Comparison of ENCODE assay signal across 37 cellular contexts in the genomic region with DNA sequence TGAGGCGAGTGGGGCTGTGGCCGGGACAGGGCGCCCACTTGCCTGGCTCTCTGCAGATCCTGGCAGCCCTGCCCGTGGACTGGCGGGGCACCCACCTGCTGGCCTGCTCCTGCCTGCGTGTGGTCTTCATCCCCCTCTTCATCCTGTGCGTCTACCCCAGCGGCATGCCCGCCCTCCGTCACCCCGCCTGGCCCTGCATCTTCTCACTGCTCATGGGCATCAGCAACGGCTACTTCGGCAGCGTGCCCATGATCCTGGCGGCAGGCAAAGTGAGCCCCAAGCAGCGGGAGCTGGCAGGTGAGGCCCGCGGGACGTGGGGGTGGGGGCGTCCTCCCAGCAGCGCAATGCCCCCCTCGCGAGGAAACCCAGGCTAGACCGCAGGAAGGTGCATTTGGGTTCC. TPM values are rescaled to one million over a fixed set of nuclear protein-coding genes. Genes with fewer than 3 reads are reported as not detected.
DNase-seq lines count a peak whose midpoint lies in the region; ATAC-seq, FAIRE-seq and TF ChIP-seq lines count a peak whose summit lies in the region.
"Had no signal": no experiment of that assay in that cellular context is flagged by ENCODE, and none has a peak within 500 bp of the region (broad histone marks: within the 10 kb centered on the region; RNA-seq: fewer than 3 reads in every experiment).

No MANE protein-coding gene starts in this region.

- H3K27ac Mint-ChIP-seq in neural crest cell (ENCODE audit: unreplicated experiment), result peak overlapping the region; percentile 50
- H3K27ac Mint-ChIP-seq in activated T-cell treated with anti-CD3 and anti-CD28 coated beads, Interleukin-2, amount 50 U/mL, for 72 hours, result no peak overlapping the region
- H3K27ac Mint-ChIP-seq: CD14-positive monocyte; CD4-positive, alpha-beta T cell; CD4-positive, CD25-positive, alpha-beta regulatory T cell; CD8-positive, alpha-beta T cell had no signal

- no peaks in the 10 kb centered on the region for H3K4me1 ChIP-seq in HepG2 (ENCODE audit: insufficient read depth, low read length)
- no peaks in the 10 kb centered on the region for H3K4me1 ChIP-seq in right lobe of liver
- peaks cover 0 to 10% of the 10 kb centered on the region in 2 donors for H3K4me1 ChIP-seq in neuronal stem cell (ENCODE audit: control insufficient read depth in 2 of 2, insufficient read depth in 1 of 2, low read depth in 1 of 2, low read length in 2 of 2)
- H3K4me1 ChIP-seq: A549, BE2C, Caco-2 had no signal

- ATAC-seq in HepG2 (no peak), right lobe of liver (no peak)
- no peak for ATAC-seq in activated T-cell treated with anti-CD3 and anti-CD28 coated beads, Interleukin-2, amount 50 U/mL, for 72 hours (replicated peaks in 1 of 2)
- ATAC-seq: A549; CD8-positive, alpha-beta T cell had no signal

- no peak overlapping the region for H2AFZ ChIP-seq in HepG2 (ENCODE audit: low read length)
- no peak overlapping the region for H2AFZ ChIP-seq in neuronal stem cell (ENCODE audit: low read length)

- no peak overlapping the region for H3K9ac ChIP-seq in HepG2 (ENCODE audit: insufficient read depth, low read depth, low read length)
- no peak overlapping the region for H3K9ac ChIP-seq in neuronal stem cell (ENCODE audit: low read depth, low read length, poor library complexity)
- H3K9ac ChIP-seq: BLaER1; BLaER1 treated with 17β-estradiol and CSF1 and Interleukin-3, amounts not matched to agents 10 nM and 100 nM had no signal

- 96% methylated on average over 21 of the region's 24 CpGs for WGBS in HepG2 (ENCODE audit: low lambda C conversion rate)
- 91% methylated on average over 4 of the region's 24 CpGs for WGBS in right lobe of liver (ENCODE audit: insufficient coverage, low coverage, low lambda C conversion rate, missing lambda C conversion rate)
- no CpG with 5 or more reads among the region's 24 CpGs for WGBS in neuronal stem cell (ENCODE audit: extremely low coverage in 2 of 2, insufficient read length in 2 of 2, insufficient replicate concordance in 1 of 2), 2 donors

- peak overlapping the region; percentile 21 for H3K14ac ChIP-seq in neuronal stem cell (ENCODE audit: low read length)

- H3K27me3 ChIP-seq in HepG2 (ENCODE audit: control insufficient read depth in 1 of 2, insufficient read depth in 2 of 2, low read length in 2 of 2), result no peaks in the 10 kb centered on the region
- no peaks in the 10 kb centered on the region for H3K27me3 ChIP-seq in right lobe of liver
- peaks cover 0 to 2% (median 0%) of the 10 kb centered on the region in 3 experiments for H3K27me3 ChIP-seq in neuronal stem cell (ENCODE audit: control insufficient read depth in 3 of 3, insufficient read depth in 3 of 3, low read depth in 1 of 3, low read length in 3 of 3)
- H3K27me3 ChIP-seq: BE2C, BLaER1 had no signal

- H3K18ac ChIP-seq in neuronal stem cell (ENCODE audit: low read length), result peak overlapping the region; percentile 38

- H3K27me3 Mint-ChIP-seq in neural crest cell (ENCODE audit: low read depth), result no peaks in the 10 kb centered on the region
- H3K27me3 Mint-ChIP-seq in activated T-cell treated with anti-CD3 and anti-CD28 coated beads, Interleukin-2, amount 50 U/mL, for 72 hours (ENCODE audit: low read depth), result peaks cover 9% of the 10 kb centered on the region
- H3K27me3 Mint-ChIP-seq: CD4-positive, alpha-beta memory T cell; CD4-positive, alpha-beta T cell had no signal

- no peak overlapping the region for H2AK5ac ChIP-seq in neuronal stem cell (ENCODE audit: low read depth, low read length)

- FAIRE-seq in HepG2 (lab: Jason Lieb, UNC), result no peak
- FAIRE-seq in urothelium cell line (lab: Jason Lieb, UNC), result peak; percentile 95
- FAIRE-seq: A204.1, A549, D721Med had no signal

- H2BK120ac ChIP-seq in neuronal stem cell (ENCODE audit: low read depth, low read length), result no peak overlapping the region

- no peak overlapping the region for H2BK15ac ChIP-seq in neuronal stem cell (ENCODE audit: low read length)

- CTCF ChIA-PET in HepG2 (lab: Yijun Ruan, JAX; ENCODE audit: low intra/inter-chr PET ratio, low total read pairs), result no interaction called here

- TF ChIP-seq POLR2A in HepG2 (IDR thresholded peaks at IDR 0.05; ENCODE audit: insufficient read depth in 1 of 2, low read depth in 2 of 2, low read length in 2 of 2) (no peak), right lobe of liver (IDR thresholded peaks at IDR 0.05) (no peak)

- no peak overlapping the region for H2BK12ac ChIP-seq in neuronal stem cell (ENCODE audit: low read length)

- peak overlapping the region; percentile 91 for H3K23ac ChIP-seq in neuronal stem cell (ENCODE audit: low read depth, low read length, poor library complexity)

- H3K79me1 ChIP-seq in neuronal stem cell (ENCODE audit: low read depth, low read length), result peaks cover 1% of the 10 kb centered on the region

- no peaks in the 10 kb centered on the region; a peak in 1 of 5 replicates for H3K36me3 ChIP-seq in HepG2 (replicated peaks in 1 of 2; ENCODE audit: control insufficient read depth in 1 of 2, insufficient read depth in 2 of 2, low read length in 2 of 2)
- no peaks in the 10 kb centered on the region for H3K36me3 ChIP-seq in right lobe of liver
- peaks cover 2 to 53% of the 10 kb centered on the region in 2 donors for H3K36me3 ChIP-seq in neuronal stem cell (replicated peaks in 1 of 2; ENCODE audit: control insufficient read depth in 2 of 2, insufficient read depth in 2 of 2, low read length in 2 of 2)

- TF ChIP-seq CTCF in HepG2 (CRISPR knock-in tag; IDR thresholded peaks at IDR 0.05) (no peak), right lobe of liver (IDR thresholded peaks at IDR 0.05) (no peak), neural crest cell (conservative IDR thresholded peaks at IDR 0.05) (no peak)

- no peak overlapping the region for H3K4me2 ChIP-seq in HepG2 (ENCODE audit: low read depth, low read length)
- H3K4me2 ChIP-seq in neuronal stem cell (ENCODE audit: insufficient read depth, low read length, poor library complexity, severe bottlenecking), result no peak overlapping the region
- H3K4me2 ChIP-seq: A549; BLaER1; BLaER1 treated with 17β-estradiol and CSF1 and Interleukin-3, amounts not matched to agents 10 nM and 100 nM had no signal

- in situ Hi-C loops in HepG2 (cut with HindIII; ENCODE audit: extremely low pct_ligation_motif_present, low pct_unique_long_range_greater_than_20kb), result no loop called here

- DNase-seq in HepG2 (ENCODE audit: low spot score) (no peak), right lobe of liver (no peak), neural crest cell (ENCODE audit: low read depth, low spot score) (no peak), neuronal stem cell (ENCODE audit: low spot score) (no peak), urothelium cell line (ENCODE audit: low spot score) (no peak), cerebellum (ENCODE audit: low spot score) (no peak), NCI-H510A (lab: John Stamatoyannopoulos, UW) (no peak)
- no peak for DNase-seq in activated T-cell treated with anti-CD3 and anti-CD28 coated beads, Interleukin-2, amount 50 U/mL, for 72 hours
- DNase-seq: 8988T; ACHN; AML-193; BE2C; C1 segment of cervical spinal cord; Caco-2; Calu3; CD4-positive, alpha-beta memory T cell; CD4-positive, alpha-beta T cell; CD4-positive, CD25-positive, alpha-beta regulatory T cell; CD8-positive, alpha-beta memory T cell; CD8-positive, alpha-beta T cell; COR-L47; DMS 273 treated with DMSO at 0.1 percent for 48 hours; DMS153; DMS53; DMS79; DMS79 treated with DMSO at 0.1 percent for 48 hours; DND-41; EL had no signal

- no peaks in the 10 kb centered on the region for H3K79me2 ChIP-seq in HepG2 (ENCODE audit: insufficient read depth, low read length)

- no peaks in the 10 kb centered on the region for H3K9me3 Mint-ChIP-seq in neural crest cell
- H3K9me3 Mint-ChIP-seq in activated T-cell treated with anti-CD3 and anti-CD28 coated beads, Interleukin-2, amount 50 U/mL, for 72 hours, result no peaks in the 10 kb centered on the region
- H3K9me3 Mint-ChIP-seq: CD4-positive, alpha-beta T cell; CD8-positive, alpha-beta T cell had no signal

- H3K4me3 Mint-ChIP-seq in neural crest cell, result no peak overlapping the region
- no peak overlapping the region for H3K4me3 Mint-ChIP-seq in activated T-cell treated with anti-CD3 and anti-CD28 coated beads, Interleukin-2, amount 50 U/mL, for 72 hours
- H3K4me3 Mint-ChIP-seq: B cell; CD14-positive monocyte; CD4-positive, alpha-beta memory T cell; CD4-positive, alpha-beta T cell; CD8-positive, alpha-beta T cell had no signal

- peaks cover 3% of the 10 kb centered on the region for H3K36me3 Mint-ChIP-seq in neural crest cell (ENCODE audit: low read depth)
- peaks cover 0 to under 1% of the 10 kb centered on the region in 2 donors for H3K36me3 Mint-ChIP-seq in activated T-cell treated with anti-CD3 and anti-CD28 coated beads, Interleukin-2, amount 50 U/mL, for 72 hours (ENCODE audit: insufficient read depth in 2 of 2)
- H3K36me3 Mint-ChIP-seq: CD4-positive, alpha-beta memory T cell; CD8-positive, alpha-beta memory T cell; CD8-positive, alpha-beta T cell had no signal

- H4K8ac ChIP-seq in neuronal stem cell (ENCODE audit: low read depth, low read length), result no peak overlapping the region

- H4K91ac ChIP-seq in neuronal stem cell (ENCODE audit: low read depth, low read length, poor library complexity), result no peak overlapping the region

- intact Hi-C loops in HepG2 (cut with micrococcal nuclease; ENCODE audit: unreplicated experiment) (no loop called here), right lobe of liver (cut with DNase I) (no loop called here)

- H3K4ac ChIP-seq in neuronal stem cell (ENCODE audit: low read length), result no peak overlapping the region

- POLR2A ChIA-PET in HepG2 (lab: Yijun Ruan, JAX), result no interaction called here

- no peak for TF ChIP-seq RAD21 in HepG2 (CRISPR knock-in tag; IDR thresholded peaks at IDR 0.05)

- peaks cover 7% of the 10 kb centered on the region for H3K4me1 Mint-ChIP-seq in neural crest cell
- H3K4me1 Mint-ChIP-seq in activated T-cell treated with anti-CD3 and anti-CD28 coated beads, Interleukin-2, amount 50 U/mL, for 72 hours (ENCODE audit: low read depth), result peaks cover 15% of the 10 kb centered on the region

- H3K27ac ChIP-seq in HepG2 (ENCODE audit: extremely low read length, insufficient read depth, low read length) (no peak overlapping the region), right lobe of liver (no peak overlapping the region), neuronal stem cell (replicated peaks; ENCODE audit: low read length) (no peak overlapping the region)
- H3K27ac ChIP-seq: 22Rv1; A549; BLaER1; BLaER1 treated with 17β-estradiol and CSF1 and Interleukin-3, amounts not matched to agents 10 nM and 100 nM; C4-2B had no signal

- H2BK5ac ChIP-seq in neuronal stem cell (ENCODE audit: low read length), result peak overlapping the region; percentile 5

- H3K9me3 ChIP-seq in HepG2 (ENCODE audit: low read length) (no peaks in the 10 kb centered on the region), right lobe of liver (no peaks in the 10 kb centered on the region), neuronal stem cell (replicated peaks in 1 of 2; ENCODE audit: control insufficient read depth in 2 of 2, insufficient read depth in 1 of 2, low read depth in 1 of 2, low read length in 2 of 2) (no peaks in the 10 kb centered on the region)
- H3K9me3 ChIP-seq: A549; BE2C; BLaER1; BLaER1 treated with 17β-estradiol and CSF1 and Interleukin-3, amounts not matched to agents 10 nM and 100 nM; Caco-2 had no signal

- H4K20me1 ChIP-seq in HepG2 (ENCODE audit: insufficient read depth, low read length), result no peaks in the 10 kb centered on the region

- no TSS peak for BruUV-seq in HepG2 (replicated peaks; lab: Mats Ljungman, UMichigan)

- H3K4me3 ChIP-seq in HepG2 (replicated peaks in 1 of 3; ENCODE audit: insufficient read depth in 1 of 3, low read depth in 2 of 3, low read length in 3 of 3), result no peak overlapping the region
- no peak overlapping the region for H3K4me3 ChIP-seq in right lobe of liver
- no peak overlapping the region for H3K4me3 ChIP-seq in neuronal stem cell (ENCODE audit: low read length in 2 of 2)
- H3K4me3 ChIP-seq: A549; BLaER1; BLaER1 treated with 17β-estradiol and CSF1 and Interleukin-3, amounts not matched to agents 10 nM and 100 nM had no signal

- TF ChIP-seq EP300 in HepG2 (IDR thresholded peaks at IDR 0.05; ENCODE audit: low read depth in 2 of 2, low read length in 2 of 2), result no peak
- no peak for TF ChIP-seq EP300 in HepG2 (CRISPR knock-in tag; IDR thresholded peaks at IDR 0.05; ENCODE audit: borderline replicate concordance)

RNA-seq across cellular contexts. Expression of gene SLC29A4, which starts 17.6 kb away (rescaled TPM):
- total RNA-seq in HepG2 (2016; rRNA removed; fragmentation: Illumina TruSeq; extraction: Trizol) (21.2 and 31.7 TPM in 2 replicates), right lobe of liver (1 to 10 TPM; 1.5 to 7.7 (median 3.9) TPM), neural crest cell (32.5 and 40.0 TPM in 2 replicates), cerebellum (22.6 TPM)
- total RNA-seq in HepG2 (2016; cell fraction: cytosol; rRNA removed; fragmentation: Illumina TruSeq; extraction: Trizol; ENCODE audit: low read depth), result 33.8 and 34.7 TPM in 2 replicates
- 18.9 and 30.5 TPM in 2 replicates for total RNA-seq in HepG2 (2016; cell fraction: insoluble cytoplasmic fraction; rRNA removed; fragmentation: Illumina TruSeq; extraction: Trizol)
- total RNA-seq in HepG2 (2016; cell fraction: membrane; rRNA removed; fragmentation: Illumina TruSeq; extraction: Trizol), result 76.3 and 81.9 TPM in 2 replicates
- total RNA-seq in HepG2 (2016; cell fraction: nucleus; rRNA removed; fragmentation: Illumina TruSeq; extraction: Trizol), result 18.2 and 22.5 TPM in 2 replicates
- polyA plus RNA-seq in HepG2 (2011; rRNA removed), result 29.7 and 53.0 TPM in 2 replicates
- polyA plus RNA-seq in HepG2 (2011; cell fraction: cytosol; rRNA removed), result 23.1 and 35.9 TPM in 2 replicates
- polyA plus RNA-seq in HepG2 (2011; cell fraction: nucleus; rRNA removed), result 110 and 117 TPM in 2 replicates
- 21.6 and 26.5 TPM in 2 replicates for polyA plus RNA-seq in HepG2 (2012)
- 78.6 and 80.2 TPM in 2 replicates for polyA plus RNA-seq in HepG2 (2016; cell fraction: cytosol; fragmentation: Illumina TruSeq; extraction: Trizol; ENCODE audit: low read depth)
- 31.0 and 42.3 TPM in 2 replicates for polyA plus RNA-seq in HepG2 (2016; cell fraction: insoluble cytoplasmic fraction; fragmentation: Illumina TruSeq; extraction: Trizol; ENCODE audit: low read depth)
- polyA plus RNA-seq in HepG2 (2016; cell fraction: membrane; fragmentation: Illumina TruSeq; extraction: Trizol; ENCODE audit: low read depth), result 113 and 128 TPM in 2 replicates
- 57.1 and 65.3 TPM in 2 replicates for polyA plus RNA-seq in HepG2 (2016; cell fraction: nucleus; fragmentation: Illumina TruSeq; extraction: Trizol; ENCODE audit: insufficient read depth, low read depth)
- polyA minus RNA-seq in HepG2 (2011; rRNA and poly(A)+ RNA removed; ENCODE audit: low replicate concordance), result 1.5 and 136 TPM in 2 replicates
- polyA minus RNA-seq in HepG2 (2011; cell fraction: cytosol; rRNA and poly(A)+ RNA removed), result 23.7 and 26.6 TPM in 2 replicates
- 20.0 and 25.2 TPM in 2 replicates for polyA minus RNA-seq in HepG2 (2011; cell fraction: nucleus; rRNA and poly(A)+ RNA removed)
- 29.0 TPM for polyA plus RNA-seq in neuronal stem cell (2013, experiment 1 of 2)
- polyA plus RNA-seq in neuronal stem cell (2013, experiment 2 of 2), result 28.9 TPM
- total RNA-seq in activated T-cell treated with anti-CD3 and anti-CD28 coated beads, Interleukin-2, amount 50 U/mL, for 72 hours, result 1 to 10 TPM in 1 of 2 donors, under 1 TPM in 1; 0.48 to 1.3 TPM
